In the genomic region with DNA sequence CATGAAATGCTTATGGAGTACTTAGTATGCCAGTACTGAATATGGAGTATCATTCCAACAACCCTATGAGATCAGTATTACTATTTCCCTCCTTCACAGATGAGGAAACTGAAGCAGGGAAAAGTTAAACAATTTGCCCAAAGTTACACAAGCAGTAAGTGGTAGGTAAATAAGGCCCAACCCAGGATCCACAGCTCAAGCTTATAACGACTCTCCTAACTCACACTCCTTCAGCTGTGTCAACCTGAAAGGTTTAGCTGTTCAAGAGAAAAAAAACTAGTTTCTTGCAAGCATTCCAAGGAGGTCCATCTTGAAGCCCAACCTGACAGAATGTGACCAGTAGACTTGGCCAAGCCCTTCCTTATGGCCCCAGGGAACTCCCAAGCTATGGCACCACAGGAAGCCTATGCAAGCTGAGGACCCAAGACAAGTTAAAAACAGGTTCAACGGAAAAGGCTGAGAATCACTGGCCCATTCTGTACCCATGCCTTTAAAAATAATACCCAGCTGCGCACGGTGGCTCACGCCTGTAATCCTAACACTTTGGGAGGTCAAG, we compare ENCODE assay signal across 1 cellular context.
TF ChIP-seq lines count a peak whose summit lies in the region.

No MANE protein-coding gene starts in this region.

TF ChIP-seq in WTC11, 78 proteins besides CTCF, POLR2A, EP300 and RAD21:
- TF ChIP-seq FOXP1 (CRISPR knock-in tag; IDR thresholded peaks at IDR 0.05; ENCODE audit: borderline replicate concordance) (no peak), OVOL2 (CRISPR knock-in tag; IDR thresholded peaks at IDR 0.05; ENCODE audit: borderline replicate concordance) (no peak), TP53 (CRISPR knock-in tag; IDR thresholded peaks at IDR 0.05) (no peak), ESRRA (CRISPR knock-in tag; IDR thresholded peaks at IDR 0.05; ENCODE audit: borderline replicate concordance) (no peak), EMX1 (CRISPR knock-in tag; IDR thresholded peaks at IDR 0.05) (no peak), ZBTB21 (CRISPR knock-in tag; IDR thresholded peaks at IDR 0.05; ENCODE audit: borderline replicate concordance) (no peak), JAZF1 (CRISPR knock-in tag; IDR thresholded peaks at IDR 0.05) (no peak), ZNF138 (CRISPR knock-in tag; conservative IDR thresholded peaks at IDR 0.05) (no peak), SP1 (CRISPR knock-in tag; conservative IDR thresholded peaks at IDR 0.05) (no peak), TEAD1 (CRISPR knock-in tag; IDR thresholded peaks at IDR 0.05) (no peak), NR3C1 (CRISPR knock-in tag; conservative IDR thresholded peaks at IDR 0.05; ENCODE audit: low read depth) (no peak), NFYB (CRISPR knock-in tag; conservative IDR thresholded peaks at IDR 0.05; ENCODE audit: low read depth) (no peak)
- TF ChIP-seq, protein P1, sequence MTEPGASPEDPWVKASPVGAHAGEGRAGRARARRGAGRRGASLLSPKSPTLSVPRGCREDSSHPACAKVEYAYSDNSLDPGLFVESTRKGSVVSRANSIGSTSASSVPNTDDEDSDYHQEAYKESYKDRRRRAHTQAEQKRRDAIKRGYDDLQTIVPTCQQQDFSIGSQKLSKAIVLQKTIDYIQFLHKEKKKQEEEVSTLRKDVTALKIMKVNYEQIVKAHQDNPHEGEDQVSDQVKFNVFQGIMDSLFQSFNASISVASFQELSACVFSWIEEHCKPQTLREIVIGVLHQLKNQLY (CRISPR knock-in tag; IDR thresholded peaks at IDR 0.05) = no peak
- TF ChIP-seq, protein P2, sequence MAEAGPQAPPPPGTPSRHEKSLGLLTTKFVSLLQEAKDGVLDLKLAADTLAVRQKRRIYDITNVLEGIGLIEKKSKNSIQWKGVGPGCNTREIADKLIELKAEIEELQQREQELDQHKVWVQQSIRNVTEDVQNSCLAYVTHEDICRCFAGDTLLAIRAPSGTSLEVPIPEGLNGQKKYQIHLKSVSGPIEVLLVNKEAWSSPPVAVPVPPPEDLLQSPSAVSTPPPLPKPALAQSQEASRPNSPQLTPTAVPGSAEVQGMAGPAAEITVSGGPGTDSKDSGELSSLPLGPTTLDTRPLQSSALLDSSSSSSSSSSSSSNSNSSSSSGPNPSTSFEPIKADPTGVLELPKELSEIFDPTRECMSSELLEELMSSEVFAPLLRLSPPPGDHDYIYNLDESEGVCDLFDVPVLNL (CRISPR knock-in tag; IDR thresholded peaks at IDR 0.05; ENCODE audit: borderline replicate concordance, low read depth) = no peak
- TF ChIP-seq, protein P3, sequence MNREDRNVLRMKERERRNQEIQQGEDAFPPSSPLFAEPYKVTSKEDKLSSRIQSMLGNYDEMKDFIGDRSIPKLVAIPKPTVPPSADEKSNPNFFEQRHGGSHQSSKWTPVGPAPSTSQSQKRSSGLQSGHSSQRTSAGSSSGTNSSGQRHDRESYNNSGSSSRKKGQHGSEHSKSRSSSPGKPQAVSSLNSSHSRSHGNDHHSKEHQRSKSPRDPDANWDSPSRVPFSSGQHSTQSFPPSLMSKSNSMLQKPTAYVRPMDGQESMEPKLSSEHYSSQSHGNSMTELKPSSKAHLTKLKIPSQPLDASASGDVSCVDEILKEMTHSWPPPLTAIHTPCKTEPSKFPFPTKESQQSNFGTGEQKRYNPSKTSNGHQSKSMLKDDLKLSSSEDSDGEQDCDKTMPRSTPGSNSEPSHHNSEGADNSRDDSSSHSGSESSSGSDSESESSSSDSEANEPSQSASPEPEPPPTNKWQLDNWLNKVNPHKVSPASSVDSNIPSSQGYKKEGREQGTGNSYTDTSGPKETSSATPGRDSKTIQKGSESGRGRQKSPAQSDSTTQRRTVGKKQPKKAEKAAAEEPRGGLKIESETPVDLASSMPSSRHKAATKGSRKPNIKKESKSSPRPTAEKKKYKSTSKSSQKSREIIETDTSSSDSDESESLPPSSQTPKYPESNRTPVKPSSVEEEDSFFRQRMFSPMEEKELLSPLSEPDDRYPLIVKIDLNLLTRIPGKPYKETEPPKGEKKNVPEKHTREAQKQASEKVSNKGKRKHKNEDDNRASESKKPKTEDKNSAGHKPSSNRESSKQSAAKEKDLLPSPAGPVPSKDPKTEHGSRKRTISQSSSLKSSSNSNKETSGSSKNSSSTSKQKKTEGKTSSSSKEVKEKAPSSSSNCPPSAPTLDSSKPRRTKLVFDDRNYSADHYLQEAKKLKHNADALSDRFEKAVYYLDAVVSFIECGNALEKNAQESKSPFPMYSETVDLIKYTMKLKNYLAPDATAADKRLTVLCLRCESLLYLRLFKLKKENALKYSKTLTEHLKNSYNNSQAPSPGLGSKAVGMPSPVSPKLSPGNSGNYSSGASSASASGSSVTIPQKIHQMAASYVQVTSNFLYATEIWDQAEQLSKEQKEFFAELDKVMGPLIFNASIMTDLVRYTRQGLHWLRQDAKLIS (CRISPR knock-in tag; IDR thresholded peaks at IDR 0.05; ENCODE audit: borderline replicate concordance) = no peak
- TF ChIP-seq, protein P4, sequence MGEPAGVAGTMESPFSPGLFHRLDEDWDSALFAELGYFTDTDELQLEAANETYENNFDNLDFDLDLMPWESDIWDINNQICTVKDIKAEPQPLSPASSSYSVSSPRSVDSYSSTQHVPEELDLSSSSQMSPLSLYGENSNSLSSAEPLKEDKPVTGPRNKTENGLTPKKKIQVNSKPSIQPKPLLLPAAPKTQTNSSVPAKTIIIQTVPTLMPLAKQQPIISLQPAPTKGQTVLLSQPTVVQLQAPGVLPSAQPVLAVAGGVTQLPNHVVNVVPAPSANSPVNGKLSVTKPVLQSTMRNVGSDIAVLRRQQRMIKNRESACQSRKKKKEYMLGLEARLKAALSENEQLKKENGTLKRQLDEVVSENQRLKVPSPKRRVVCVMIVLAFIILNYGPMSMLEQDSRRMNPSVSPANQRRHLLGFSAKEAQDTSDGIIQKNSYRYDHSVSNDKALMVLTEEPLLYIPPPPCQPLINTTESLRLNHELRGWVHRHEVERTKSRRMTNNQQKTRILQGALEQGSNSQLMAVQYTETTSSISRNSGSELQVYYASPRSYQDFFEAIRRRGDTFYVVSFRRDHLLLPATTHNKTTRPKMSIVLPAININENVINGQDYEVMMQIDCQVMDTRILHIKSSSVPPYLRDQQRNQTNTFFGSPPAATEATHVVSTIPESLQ (CRISPR knock-in tag; IDR thresholded peaks at IDR 0.05) = no peak
- TF ChIP-seq, protein P5, sequence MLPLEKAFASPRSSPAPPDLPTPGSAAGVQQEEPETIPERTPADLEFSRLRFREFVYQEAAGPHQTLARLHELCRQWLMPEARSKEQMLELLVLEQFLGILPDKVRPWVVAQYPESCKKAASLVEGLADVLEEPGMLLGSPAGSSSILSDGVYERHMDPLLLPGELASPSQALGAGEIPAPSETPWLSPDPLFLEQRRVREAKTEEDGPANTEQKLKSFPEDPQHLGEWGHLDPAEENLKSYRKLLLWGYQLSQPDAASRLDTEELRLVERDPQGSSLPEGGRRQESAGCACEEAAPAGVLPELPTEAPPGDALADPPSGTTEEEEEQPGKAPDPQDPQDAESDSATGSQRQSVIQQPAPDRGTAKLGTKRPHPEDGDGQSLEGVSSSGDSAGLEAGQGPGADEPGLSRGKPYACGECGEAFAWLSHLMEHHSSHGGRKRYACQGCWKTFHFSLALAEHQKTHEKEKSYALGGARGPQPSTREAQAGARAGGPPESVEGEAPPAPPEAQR (CRISPR knock-in tag; IDR thresholded peaks at IDR 0.05) = no peak
